16 cellular contexts compared by ENCODE assay signal in genomic region chr19:58579473-58580142, GRCh38. TPM values are rescaled to one million over a fixed set of nuclear protein-coding genes. Genes with fewer than 3 reads are reported as not detected.
A peak's percentile ranks its signal among the peaks of the same experiment; 100 is the strongest.
DNase-seq lines count a peak whose midpoint lies in the region; ATAC-seq and TF ChIP-seq lines count a peak whose summit lies in the region.
"Had no signal": no experiment of that assay in that cellular context is flagged by ENCODE, and none has a peak within 500 bp of the region (broad histone marks: within the 10 kb centered on the region; RNA-seq: fewer than 3 reads in every experiment).

No MANE protein-coding gene starts in this region.

- peaks cover 4% of the 10 kb centered on the region; the same call in 1 of the 2 replicates for H3K36me3 ChIP-seq in Loucy (ENCODE audit: insufficient read depth, low read length)

- no peak overlapping the region for H3K4me3 ChIP-seq in Loucy (ENCODE audit: low read length, poor library complexity, severe bottlenecking)
- H3K4me3 ChIP-seq: tibial artery had no signal

- peak overlapping the region; percentile 12 to 22 for H3K27ac Mint-ChIP-seq in natural killer cell treated with Interleukin-12 subunit alpha and Interleukin-12 subunit beta and Interleukin-15 and Interleukin-18, amount 100 ng/mL, for 72 hours

- no peaks in the 10 kb centered on the region for H3K9me2 ChIP-seq in Loucy (replicated peaks; ENCODE audit: low read depth, low read length)

- no peaks in the 10 kb centered on the region; the same call in 1 of the 2 replicates for H3F3A ChIP-seq in Loucy (ENCODE audit: low read depth)

- H3K79me2 ChIP-seq in Loucy (ENCODE audit: insufficient read depth, low read length): peaks cover 9% of the 10 kb centered on the region; the same call in 1 of the 2 replicates

- H2AFZ ChIP-seq in Loucy (ENCODE audit: low read length): no peak overlapping the region

- H3K27me3 ChIP-seq in Loucy (ENCODE audit: insufficient read depth, low read length, poor library complexity, severe bottlenecking): no peaks in the 10 kb centered on the region
- H3K27me3 ChIP-seq: tibial artery had no signal

- H3K36me3 Mint-ChIP-seq in natural killer cell treated with Interleukin-12 subunit alpha and Interleukin-12 subunit beta and Interleukin-15 and Interleukin-18, amount 100 ng/mL, for 72 hours: peaks cover 5% of the 10 kb centered on the region

- no peak overlapping the region for H3K4me3 Mint-ChIP-seq in natural killer cell treated with Interleukin-12 subunit alpha and Interleukin-12 subunit beta and Interleukin-15 and Interleukin-18, amount 100 ng/mL, for 72 hours

- H3K9me3 ChIP-seq in Loucy (ENCODE audit: insufficient read depth, low read depth, low read length): no peaks in the 10 kb centered on the region
- H3K9me3 ChIP-seq: tibial artery had no signal

- peaks cover 22% of the 10 kb centered on the region in 2 donors for H3K4me1 Mint-ChIP-seq in natural killer cell treated with Interleukin-12 subunit alpha and Interleukin-12 subunit beta and Interleukin-15 and Interleukin-18, amount 100 ng/mL, for 72 hours (ENCODE audit: low read depth in 2 of 2)

- no peaks in the 10 kb centered on the region for H4K20me1 ChIP-seq in Loucy (ENCODE audit: insufficient read depth, low read length, poor library complexity, severe bottlenecking)

- no peak for TF ChIP-seq CTCF in Loucy (conservative IDR thresholded peaks at IDR 0.05; ENCODE audit: low read length)

- peak overlapping the region; percentile 34 for H3K9ac ChIP-seq in Loucy (ENCODE audit: low read depth, low read length, poor library complexity, severe bottlenecking)

- peak overlapping the region; percentile 18 for H3K4me2 ChIP-seq in Loucy (ENCODE audit: low read depth, low read length, poor library complexity, severe bottlenecking)

- no peaks in the 10 kb centered on the region for H3K9me3 Mint-ChIP-seq in natural killer cell treated with Interleukin-12 subunit alpha and Interleukin-12 subunit beta and Interleukin-15 and Interleukin-18, amount 100 ng/mL, for 72 hours

- H3K27me3 Mint-ChIP-seq in natural killer cell treated with Interleukin-12 subunit alpha and Interleukin-12 subunit beta and Interleukin-15 and Interleukin-18, amount 100 ng/mL, for 72 hours: no peaks in the 10 kb centered on the region

- no peak for ATAC-seq in activated CD4-positive, CD25-positive, alpha-beta regulatory T cell treated with anti-CD3 and anti-CD28 coated beads, Interleukin-2, amount 50 U/mL, for 24 hours
- ATAC-seq in natural killer cell treated with Interleukin-12 subunit alpha and Interleukin-12 subunit beta and Interleukin-15 and Interleukin-18, amount 100 ng/mL, for 72 hours: no peak
- ATAC-seq in GM18511 (IDR thresholded peaks at IDR 0.05; ENCODE audit: unreplicated experiment): no peak

- peaks cover 23% of the 10 kb centered on the region for H3K4me1 ChIP-seq in Loucy (ENCODE audit: insufficient read depth, low read length, poor library complexity, severe bottlenecking)

- DNase-seq in activated CD4-positive, CD25-positive, alpha-beta regulatory T cell treated with anti-CD3 and anti-CD28 coated beads, Interleukin-2, amount 50 U/mL, for 72 hours: peak; percentile 19
- DNase-seq in natural killer cell treated with Interleukin-12 subunit alpha and Interleukin-12 subunit beta and Interleukin-15 and Interleukin-18, amount 100 ng/mL, for 72 hours (ENCODE audit: low spot score): no peak
- no peak for DNase-seq in NCI-H510A treated with DMSO at 0.1 percent for 48 hours (lab: John Stamatoyannopoulos, UW)
- DNase-seq: activated CD4-positive, alpha-beta T cell treated with anti-CD3 and anti-CD28 coated beads, Interleukin-2, amount 50 U/mL, for 1 hour; C1 segment of cervical spinal cord; cortex of kidney; erythroblast; IMR-90; NCI-H526 treated with DMSO at 0.1 percent for 48 hours; nucleus accumbens; OCI-M1; stimulated activated CD4-positive, alpha-beta T cell treated with anti-CD3 and anti-CD28 coated beads, Interleukin-4, amount 100 ng/mL, for 1 hour had no signal

RNA-seq across cellular contexts. Expression of gene MZF1, which starts 6.5 kb away (rescaled TPM):
- 10 to 100 TPM; 20.9 to 28.8 TPM for total RNA-seq in natural killer cell treated with Interleukin-12 subunit alpha and Interleukin-12 subunit beta and Interleukin-15 and Interleukin-18, amount 100 ng/mL, for 72 hours

RNA-seq across cellular contexts. Expression of gene UBE2M, which starts 21.2 kb away (rescaled TPM):
- total RNA-seq in natural killer cell treated with Interleukin-12 subunit alpha and Interleukin-12 subunit beta and Interleukin-15 and Interleukin-18, amount 100 ng/mL, for 72 hours: 100 to 1,000 TPM; 161 to 183 TPM

RNA-seq across cellular contexts. Expression of gene CHMP2A, which starts 24.7 kb away (rescaled TPM):
- 10 to 100 TPM; 60.2 to 99.9 TPM for total RNA-seq in natural killer cell treated with Interleukin-12 subunit alpha and Interleukin-12 subunit beta and Interleukin-15 and Interleukin-18, amount 100 ng/mL, for 72 hours

RNA-seq across cellular contexts. Expression of gene TRIM28, which starts 35.7 kb away (rescaled TPM):
- 100 to 1,000 TPM; 424 to 774 TPM for total RNA-seq in natural killer cell treated with Interleukin-12 subunit alpha and Interleukin-12 subunit beta and Interleukin-15 and Interleukin-18, amount 100 ng/mL, for 72 hours

RNA-seq across cellular contexts. Expression of gene ZBTB45, which starts 60.0 kb away (rescaled TPM):
- 10 to 100 TPM; 18.0 to 25.9 TPM for total RNA-seq in natural killer cell treated with Interleukin-12 subunit alpha and Interleukin-12 subunit beta and Interleukin-15 and Interleukin-18, amount 100 ng/mL, for 72 hours
